ENCODE assay signal across 30 cellular contexts in the genomic region with DNA sequence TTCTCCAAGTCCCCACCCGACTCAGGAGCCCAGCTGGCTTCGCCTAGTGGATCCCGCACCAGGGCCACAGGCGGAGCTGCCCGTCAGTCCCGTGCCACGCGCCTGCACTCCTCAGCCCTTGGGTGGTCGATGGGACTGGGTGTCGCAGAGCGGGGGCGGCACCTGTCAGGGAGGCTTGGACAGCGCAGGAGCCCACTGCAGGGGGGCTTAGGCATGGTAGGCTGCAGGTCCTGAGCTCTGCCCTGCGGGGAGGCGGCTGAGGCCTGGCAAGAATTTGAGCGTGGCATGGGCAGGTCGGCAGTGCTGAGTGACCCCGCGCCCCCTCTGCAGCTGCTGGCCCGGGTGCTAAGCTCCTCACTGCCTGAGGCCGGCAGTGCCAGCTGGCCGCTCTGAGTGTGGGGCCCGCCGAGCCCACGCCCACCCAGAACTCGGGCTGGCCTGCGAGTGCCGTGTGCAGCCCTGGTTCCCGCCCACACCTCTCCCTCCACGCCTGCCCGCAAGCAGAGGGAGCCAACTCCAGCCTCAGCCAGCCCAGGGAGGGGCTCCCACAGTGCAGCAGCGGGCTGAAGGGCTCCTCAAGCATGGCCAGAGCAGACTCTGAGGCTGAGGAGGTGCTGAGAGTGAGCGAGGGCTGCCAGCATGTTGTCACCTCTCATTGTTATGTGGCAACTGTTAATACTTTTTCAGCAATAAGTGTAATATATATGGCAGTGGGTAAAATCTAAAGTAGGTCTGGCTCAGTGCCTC.
"Had no signal": no experiment of that assay in that cellular context is flagged by ENCODE, and none has a peak within 500 bp of the region (broad histone marks: within the 10 kb centered on the region; RNA-seq: fewer than 3 reads in every experiment).

No MANE protein-coding gene starts in this region.

- H3K27me3 ChIP-seq: heart right ventricle, hepatocyte, left lung, neural progenitor cell, pancreas, right lobe of liver, stomach, testis, thyroid gland, transverse colon, uterus had no signal

- H3K9me3 ChIP-seq: lower lobe of right lung, pancreas, prostate gland, right lobe of liver, testis, thyroid gland, transverse colon, uterus had no signal

- H3K4me1 ChIP-seq: heart right ventricle, left lung, lower lobe of right lung, neural progenitor cell, pancreas, prostate gland, right lobe of liver, stomach, testis, thyroid gland, transverse colon, uterus had no signal

- H3K9me3 Mint-ChIP-seq: neural progenitor cell had no signal

- H3K4me3 ChIP-seq: heart right ventricle, hepatocyte, left lung, lower lobe of right lung, neural progenitor cell, pancreas, prostate gland, right lobe of liver, skin epidermis, stomach, testis, thyroid gland, transverse colon, uterus had no signal

- H3K4me3 Mint-ChIP-seq: mesothelial cell of epicardium; naive B cell; natural killer cell; nephron progenitor cell; neural progenitor cell; stimulated activated naive B cell treated with anti-CD40 and anti-IgM and Interleukin-4, amounts not matched to agents 10 μg/mL and 1 μg/mL and 100 μg/mL, for 72 hours had no signal

- H3K27me3 Mint-ChIP-seq: naive B cell; stimulated activated naive B cell treated with anti-CD40 and anti-IgM and Interleukin-4, amounts not matched to agents 10 μg/mL and 1 μg/mL and 100 μg/mL, for 72 hours had no signal

- H3K4me2 ChIP-seq: hepatocyte, neural progenitor cell had no signal

- H3K27ac ChIP-seq: heart right ventricle, hepatocyte, left lung, lower lobe of right lung, neural progenitor cell, pancreas, prostate gland, right lobe of liver, skin epidermis, stomach, testis, thyroid gland, transverse colon, uterus had no signal

- FAIRE-seq: pancreas had no signal

- H3K4me1 Mint-ChIP-seq: naive B cell; natural killer cell; nephron progenitor cell; neural progenitor cell; stimulated activated naive B cell treated with anti-CD40 and anti-IgM and Interleukin-4, amounts not matched to agents 10 μg/mL and 1 μg/mL and 100 μg/mL, for 72 hours had no signal

- ATAC-seq: heart right ventricle; left colon; left lung; natural killer cell; pancreas; right lobe of liver; stimulated activated naive B cell treated with anti-CD40 and anti-IgM and Interleukin-4, amounts not matched to agents 10 μg/mL and 1 μg/mL and 100 μg/mL, for 72 hours; stimulated activated naive CD8-positive, alpha-beta T cell treated with anti-CD3 and anti-CD28 coated beads, Interleukin-15, Interleukin-2, amounts not matched to agents 100 U/mL and 50 U/mL, for 24 hours had no signal

- DNase-seq: heart right ventricle; islet precursor cell; kidney glomerular epithelial cell; left colon; lower lobe of right lung; mammary epithelial cell; mesendoderm; naive B cell; natural killer cell; nephron progenitor cell; retina; stimulated activated CD4-positive, alpha-beta T cell treated with anti-CD3 and anti-CD28 coated beads, Interleukin-12 subunit alpha, Interleukin-12 subunit beta, amount 100 ng/mL, for 4 hours; stimulated activated CD4-positive, alpha-beta T cell treated with anti-CD3 and anti-CD28 coated beads, Interleukin-15, amount 100 ng/mL, for 24 hours; stimulated activated CD4-positive, alpha-beta T cell treated with anti-CD3 and anti-CD28 coated beads, Interleukin-2, amount 100 ng/mL, for 24 hours; stimulated activated CD4-positive, alpha-beta T cell treated with anti-CD3 and anti-CD28 coated beads, Interleukin-4, amount 100 ng/mL, for 1 hour; stimulated activated naive B cell treated with anti-CD40 and anti-IgM and Interleukin-4, amounts not matched to agents 10 μg/mL and 1 μg/mL and 100 μg/mL, for 72 hours; stimulated activated naive CD8-positive, alpha-beta T cell treated with anti-CD3 and anti-CD28 coated beads, Interleukin-15, Interleukin-2, amounts not matched to agents 100 U/mL and 50 U/mL, for 24 hours; stomach; testis; thyroid gland; transverse colon; uterus had no signal

- H2AFZ ChIP-seq: hepatocyte, neural progenitor cell had no signal

- H3K36me3 ChIP-seq: heart right ventricle, left lung, lower lobe of right lung, neural progenitor cell, pancreas, prostate gland, right lobe of liver, stomach, thyroid gland, transverse colon, uterus had no signal

- H3K27ac Mint-ChIP-seq: mesothelial cell of epicardium; naive B cell; natural killer cell; nephron progenitor cell; neural progenitor cell; stimulated activated naive B cell treated with anti-CD40 and anti-IgM and Interleukin-4, amounts not matched to agents 10 μg/mL and 1 μg/mL and 100 μg/mL, for 72 hours had no signal

- H3K9ac ChIP-seq: neural progenitor cell had no signal

- H3K36me3 Mint-ChIP-seq: mesothelial cell of epicardium; naive B cell; neural progenitor cell; stimulated activated naive B cell treated with anti-CD40 and anti-IgM and Interleukin-4, amounts not matched to agents 10 μg/mL and 1 μg/mL and 100 μg/mL, for 72 hours had no signal
